In genomic region chr12:22321620-22322019, GRCh38 we compare ENCODE assay signal across 10 cellular contexts. TPM values are rescaled to one million over a fixed set of nuclear protein-coding genes. Genes with fewer than 3 reads are reported as not detected.
A peak's percentile ranks its signal among the peaks of the same experiment; 100 is the strongest.
DNase-seq lines count a peak whose midpoint lies in the region; ATAC-seq and TF ChIP-seq lines count a peak whose summit lies in the region.
"Had no signal": no experiment of that assay in that cellular context is flagged by ENCODE, and none has a peak within 500 bp of the region (broad histone marks: within the 10 kb centered on the region; RNA-seq: fewer than 3 reads in every experiment).

No MANE protein-coding gene starts in this region.

- TF ChIP-seq CTCF in natural killer cell (IDR thresholded peaks at IDR 0.05), result no peak

- DNase-seq in activated CD8-positive, alpha-beta memory T cell treated with anti-CD3 and anti-CD28 coated beads, Interleukin-2, amount 10 ng/mL, durations not matched to agents 7 days and 5 days, result peak; percentile 46
- no peak for DNase-seq in activated CD8-positive, alpha-beta memory T cell treated with anti-CD3 and anti-CD28 coated beads for 24 hours
- peak; percentile 71 for DNase-seq in OCI-M1 (lab: John Stamatoyannopoulos, UW)
- no peak for DNase-seq in central memory CD8-positive, alpha-beta T cell (ENCODE audit: low spot score in 2 of 2)
- DNase-seq in stimulated activated CD4-positive, alpha-beta T cell treated with anti-CD3 and anti-CD28 coated beads, Interleukin-4, amount 100 ng/mL, for 24 hours, result peak; percentile 27
- no peak for DNase-seq in natural killer cell
- DNase-seq in LoVo (ENCODE audit: low spot score), result no peak
- DNase-seq: activated CD4-positive, CD25-positive, alpha-beta regulatory T cell had no signal

- peaks cover 2% of the 10 kb centered on the region for H3K9me3 Mint-ChIP-seq in activated CD8-positive, alpha-beta memory T cell treated with anti-CD3 and anti-CD28 coated beads, Interleukin-2, amount 10 ng/mL, durations not matched to agents 7 days and 5 days (ENCODE audit: low read depth)
- peaks cover 4% of the 10 kb centered on the region for H3K9me3 Mint-ChIP-seq in central memory CD8-positive, alpha-beta T cell
- no peaks in the 10 kb centered on the region for H3K9me3 Mint-ChIP-seq in natural killer cell

- intact Hi-C loops in natural killer cell (cut with micrococcal nuclease), result no loop called here

- CTCF ChIA-PET in activated CD8-positive, alpha-beta memory T cell treated with anti-CD3 and anti-CD28 coated beads, Interleukin-2, amount 10 ng/mL, durations not matched to agents 7 days and 5 days (lab: Charles Lee), result no interaction called here

- no peak overlapping the region for H3K4me3 Mint-ChIP-seq in activated CD8-positive, alpha-beta memory T cell treated with anti-CD3 and anti-CD28 coated beads, Interleukin-2, amount 10 ng/mL, durations not matched to agents 7 days and 5 days
- no peak overlapping the region for H3K4me3 Mint-ChIP-seq in central memory CD8-positive, alpha-beta T cell
- H3K4me3 Mint-ChIP-seq in natural killer cell, result no peak overlapping the region

- no peaks in the 10 kb centered on the region for H3K36me3 Mint-ChIP-seq in activated CD8-positive, alpha-beta memory T cell treated with anti-CD3 and anti-CD28 coated beads, Interleukin-2, amount 10 ng/mL, durations not matched to agents 7 days and 5 days
- peaks cover 2% of the 10 kb centered on the region for H3K36me3 Mint-ChIP-seq in central memory CD8-positive, alpha-beta T cell (ENCODE audit: insufficient read depth)
- H3K36me3 Mint-ChIP-seq in natural killer cell, result no peaks in the 10 kb centered on the region

- no peaks in the 10 kb centered on the region for H3K27me3 Mint-ChIP-seq in activated CD8-positive, alpha-beta memory T cell treated with anti-CD3 and anti-CD28 coated beads, Interleukin-2, amount 10 ng/mL, durations not matched to agents 7 days and 5 days
- H3K27me3 Mint-ChIP-seq in central memory CD8-positive, alpha-beta T cell, result no peaks in the 10 kb centered on the region
- H3K27me3 Mint-ChIP-seq in natural killer cell (ENCODE audit: low read depth in 2 of 2), result peaks cover 14 to 23% of the 10 kb centered on the region in 2 donors

- ATAC-seq in activated CD8-positive, alpha-beta memory T cell treated with anti-CD3 and anti-CD28 coated beads, Interleukin-2, amount 10 ng/mL, durations not matched to agents 7 days and 5 days, result peak; percentile 69
- ATAC-seq in central memory CD8-positive, alpha-beta T cell (replicated peaks; ENCODE audit: extremely low read depth, poor library complexity, severe bottlenecking), result peak; percentile 76
- ATAC-seq in natural killer cell (no peak), GM21717 (IDR thresholded peaks at IDR 0.05; ENCODE audit: unreplicated experiment) (no peak)

- H3K27ac Mint-ChIP-seq in activated CD8-positive, alpha-beta memory T cell treated with anti-CD3 and anti-CD28 coated beads, Interleukin-2, amount 10 ng/mL, durations not matched to agents 7 days and 5 days, result no peak overlapping the region
- H3K27ac Mint-ChIP-seq in central memory CD8-positive, alpha-beta T cell (ENCODE audit: low read depth), result peak overlapping the region; percentile 98
- H3K27ac Mint-ChIP-seq in natural killer cell, result no peak overlapping the region

- H3K4me1 Mint-ChIP-seq in activated CD8-positive, alpha-beta memory T cell treated with anti-CD3 and anti-CD28 coated beads, Interleukin-2, amount 10 ng/mL, durations not matched to agents 7 days and 5 days, result peaks cover 16% of the 10 kb centered on the region
- peaks cover 46% of the 10 kb centered on the region for H3K4me1 Mint-ChIP-seq in central memory CD8-positive, alpha-beta T cell
- H3K4me1 Mint-ChIP-seq in natural killer cell, result no peaks in the 10 kb centered on the region

RNA-seq across cellular contexts. Expression of gene ST8SIA1, which starts 12.9 kb away (rescaled TPM):
- 1 to 10 TPM; 2.7 to 4.6 TPM for total RNA-seq in activated CD8-positive, alpha-beta memory T cell treated with anti-CD3 and anti-CD28 coated beads, Interleukin-2, amount 10 ng/mL, durations not matched to agents 7 days and 5 days
- under 1 TPM in 2 of 3 donors, not detected in 1; 0.60 to 0.79 TPM for total RNA-seq in natural killer cell
- total RNA-seq: NCI-H460 had no signal

Comparison
In these comparisons a context has a peak if more than half of its experiments do, and no peak if none do; other contexts are left out.
1. DNase-seq: peak in activated CD8-positive, alpha-beta memory T cell treated with anti-CD3 and anti-CD28 coated beads, Interleukin-2, amount 10 ng/mL, durations not matched to agents 7 days and 5 days (single experiment), OCI-M1 (single experiment) and stimulated activated CD4-positive, alpha-beta T cell treated with anti-CD3 and anti-CD28 coated beads, Interleukin-4, amount 100 ng/mL, for 24 hours (single experiment); none in activated CD8-positive, alpha-beta memory T cell treated with anti-CD3 and anti-CD28 coated beads for 24 hours (single experiment), central memory CD8-positive, alpha-beta T cell (0 of 2), natural killer cell (single experiment) and LoVo (single experiment).
2. ATAC-seq: peak in activated CD8-positive, alpha-beta memory T cell treated with anti-CD3 and anti-CD28 coated beads, Interleukin-2, amount 10 ng/mL, durations not matched to agents 7 days and 5 days (single experiment) and central memory CD8-positive, alpha-beta T cell (single experiment); none in natural killer cell (0 of 3) and GM21717 (single experiment).